27 cellular contexts compared by ENCODE assay signal in genomic region chr21:45999581-46000181, GRCh38. TPM values are rescaled to one million over a fixed set of nuclear protein-coding genes. Genes with fewer than 3 reads are reported as not detected.
DNase-seq lines count a peak whose midpoint lies in the region; ATAC-seq and TF ChIP-seq lines count a peak whose summit lies in the region.
"Had no signal": no experiment of that assay in that cellular context is flagged by ENCODE, and none has a peak within 500 bp of the region (broad histone marks: within the 10 kb centered on the region; RNA-seq: fewer than 3 reads in every experiment).

No MANE protein-coding gene starts in this region.

- no peak for TF ChIP-seq EP300 in transverse colon (IDR thresholded peaks at IDR 0.05; ENCODE audit: low read depth)

- H3K27ac Mint-ChIP-seq in stimulated activated naive CD8-positive, alpha-beta T cell treated with anti-CD3 and anti-CD28 coated beads, Interleukin-15, amount 100 ng/mL, for 72 hours = peak overlapping the region in 1 of 2 donors; percentile 4
- H3K27ac Mint-ChIP-seq in neural progenitor cell (peak overlapping the region; percentile 34), progenitor cell of endocrine pancreas (no peak overlapping the region)

- no peaks in the 10 kb centered on the region for H3F3A ChIP-seq in neural progenitor cell (ENCODE audit: low read depth)

- peaks cover 6% of the 10 kb centered on the region for H3K36me3 Mint-ChIP-seq in neural progenitor cell
- H3K36me3 Mint-ChIP-seq in progenitor cell of endocrine pancreas (ENCODE audit: insufficient read depth) = peaks cover 5% of the 10 kb centered on the region

- H3K4me1 Mint-ChIP-seq in stimulated activated naive CD8-positive, alpha-beta T cell treated with anti-CD3 and anti-CD28 coated beads, Interleukin-15, amount 100 ng/mL, for 72 hours = peaks cover 9% of the 10 kb centered on the region
- H3K4me1 Mint-ChIP-seq in neural progenitor cell (peaks cover under 1% of the 10 kb centered on the region), progenitor cell of endocrine pancreas (ENCODE audit: low read depth) (peaks cover 2% of the 10 kb centered on the region)

- H3K4me3 ChIP-seq in colonic mucosa (no peak overlapping the region), neural progenitor cell (no peak overlapping the region), transverse colon (no peak overlapping the region)
- H3K4me3 ChIP-seq: ascending aorta had no signal

- in situ Hi-C loops in transverse colon (cut with MboI; ENCODE audit: low pct_ligation_motif_present in 1 of 4, low pct_unique_long_range_greater_than_20kb in 1 of 4, low sequenced_read_pairs in 3 of 4) = no loop called here

- H3K4me2 ChIP-seq in neural progenitor cell = no peak overlapping the region

- no peak for ATAC-seq in stimulated activated naive CD8-positive, alpha-beta T cell treated with anti-CD3 and anti-CD28 coated beads, Interleukin-15, Interleukin-2, amounts not matched to agents 100 U/mL and 50 U/mL, for 24 hours
- ATAC-seq in stimulated activated naive CD8-positive, alpha-beta T cell treated with anti-CD3 and anti-CD28 coated beads, Interleukin-15, amount 100 ng/mL, for 72 hours = no peak
- ATAC-seq: left cardiac atrium, Panc1 had no signal

- H3K27ac ChIP-seq in colonic mucosa = no peak overlapping the region
- no peak overlapping the region for H3K27ac ChIP-seq in neural progenitor cell
- H3K27ac ChIP-seq in transverse colon = peak overlapping the region; percentile 23 to 86 (median 60)

- no peaks in the 10 kb centered on the region for H3K27me3 ChIP-seq in colonic mucosa
- H3K27me3 ChIP-seq in neural progenitor cell = no peaks in the 10 kb centered on the region
- no peaks in the 10 kb centered on the region for H3K27me3 ChIP-seq in transverse colon
- H3K27me3 ChIP-seq: ascending aorta had no signal

- no peaks in the 10 kb centered on the region for H3K9me3 Mint-ChIP-seq in stimulated activated naive CD8-positive, alpha-beta T cell treated with anti-CD3 and anti-CD28 coated beads, Interleukin-15, amount 100 ng/mL, for 72 hours
- H3K9me3 Mint-ChIP-seq in neural progenitor cell = no peaks in the 10 kb centered on the region
- H3K9me3 Mint-ChIP-seq in progenitor cell of endocrine pancreas (ENCODE audit: low read depth) = no peaks in the 10 kb centered on the region

- no peaks in the 10 kb centered on the region for H3K27me3 Mint-ChIP-seq in stimulated activated naive CD8-positive, alpha-beta T cell treated with anti-CD3 and anti-CD28 coated beads, Interleukin-15, amount 100 ng/mL, for 72 hours
- H3K27me3 Mint-ChIP-seq in neural progenitor cell (ENCODE audit: insufficient read depth, low read depth) = peaks cover 1% of the 10 kb centered on the region
- H3K27me3 Mint-ChIP-seq in progenitor cell of endocrine pancreas = no peaks in the 10 kb centered on the region

- H3K4me3 Mint-ChIP-seq in stimulated activated naive CD8-positive, alpha-beta T cell treated with anti-CD3 and anti-CD28 coated beads, Interleukin-15, amount 100 ng/mL, for 72 hours = no peak overlapping the region
- H3K4me3 Mint-ChIP-seq in neural progenitor cell (no peak overlapping the region), progenitor cell of endocrine pancreas (ENCODE audit: low read depth) (no peak overlapping the region)

- DNase-seq in stimulated activated naive CD8-positive, alpha-beta T cell treated with anti-CD3 and anti-CD28 coated beads, Interleukin-15, Interleukin-2, amounts not matched to agents 100 U/mL and 50 U/mL, for 24 hours = peak; percentile 1
- no peak for DNase-seq in stimulated activated naive CD8-positive, alpha-beta T cell treated with anti-CD3 and anti-CD28 coated beads, Interleukin-15, amount 100 ng/mL, for 72 hours
- peak; percentile 4 for DNase-seq in colonic mucosa
- DNase-seq in neural progenitor cell (ENCODE audit: low spot score) = no peak
- no peak for DNase-seq in transverse colon
- DNase-seq in activated CD4-positive, alpha-beta T cell treated with anti-CD3 and anti-CD28 coated beads, Interleukin-2, amount 50 U/mL, for 1 hour = no peak
- DNase-seq in progenitor cell of endocrine pancreas (ENCODE audit: low spot score, unreplicated experiment) = no peak
- no peak for DNase-seq in 8988T
- DNase-seq: activated CD8-positive, alpha-beta memory T cell treated with anti-CD3 and anti-CD28 coated beads for 24 hours; activated gamma-delta T cell; C1 segment of cervical spinal cord; COR-L47; dermis blood vessel endothelial cell; DMS53; HCEC 1CT; hypothalamus; mammary epithelial cell; NCI-H1417 treated with DMSO at 0.1 percent for 48 hours; NCI-H2081; NCI-H226; NCI-H748 treated with DMSO at 0.1 percent for 48 hours; SHP77 treated with DMSO at 0.1 percent for 48 hours; stimulated activated CD4-positive, alpha-beta T cell treated with anti-CD3 and anti-CD28 coated beads, Interleukin-15, amount 100 ng/mL, for 24 hours; stimulated activated CD4-positive, alpha-beta T cell treated with anti-CD3 and anti-CD28 coated beads, Interleukin-4, amount 100 ng/mL, for 4 hours had no signal

- no peaks in the 10 kb centered on the region for H3K9me3 ChIP-seq in colonic mucosa
- no peaks in the 10 kb centered on the region for H3K9me3 ChIP-seq in neural progenitor cell (ENCODE audit: low read depth)
- no peaks in the 10 kb centered on the region for H3K9me3 ChIP-seq in transverse colon
- H3K9me3 ChIP-seq: ascending aorta had no signal

- 80% methylated on average over 21 of the region's 21 CpGs; no CpG with 5 or more reads in 1 of the 2 donors for WGBS in transverse colon (ENCODE audit: low coverage in 1 of 2), 2 donors

- no peak overlapping the region for H2AFZ ChIP-seq in neural progenitor cell (replicated peaks)

- TF ChIP-seq POLR2A in transverse colon (IDR thresholded peaks at IDR 0.05) = no peak

- no peak overlapping the region for H3K9ac ChIP-seq in colonic mucosa (ENCODE audit: low read depth in 2 of 2, low read length in 2 of 2)
- H3K9ac ChIP-seq in neural progenitor cell = no peak overlapping the region

- H3K79me2 ChIP-seq in neural progenitor cell (ENCODE audit: low read depth) = no peaks in the 10 kb centered on the region

- H3K36me3 ChIP-seq in colonic mucosa (no peaks in the 10 kb centered on the region), neural progenitor cell (no peaks in the 10 kb centered on the region), transverse colon (peaks cover 0 to 9% (median 0%) of the 10 kb centered on the region in 4 donors)

- TF ChIP-seq CTCF in colonic mucosa (IDR thresholded peaks at IDR 0.05) (no peak), neural progenitor cell (IDR thresholded peaks at IDR 0.05) (no peak), transverse colon (IDR thresholded peaks at IDR 0.05) (no peak), progenitor cell of endocrine pancreas (IDR thresholded peaks at IDR 0.05; ENCODE audit: unreplicated experiment) (no peak)

- H3K4me1 ChIP-seq in colonic mucosa (no peaks in the 10 kb centered on the region), neural progenitor cell (no peaks in the 10 kb centered on the region), transverse colon (no peaks in the 10 kb centered on the region)
- H3K4me1 ChIP-seq: ascending aorta had no signal

- no peaks in the 10 kb centered on the region for H4K20me1 ChIP-seq in neural progenitor cell (ENCODE audit: low read depth)

- intact Hi-C loops in colonic mucosa (cut with DNase I) (no loop called here), transverse colon (cut with DNase I; ENCODE audit: low total_unique reads) (no loop called here)

RNA-seq across cellular contexts. Expression of gene COL6A1, which starts 18.1 kb away (rescaled TPM):
- total RNA-seq in colonic mucosa = 100 to 1,000 TPM in 1 of 2 donors, 10 to 100 TPM in 1; 39.8 to 131 TPM
- 12.6 and 52.2 TPM in 2 replicates for total RNA-seq in neural progenitor cell (ENCODE audit: low replicate concordance)
- total RNA-seq in transverse colon = 100 to 1,000 TPM; 166 to 580 (median 346) TPM
- total RNA-seq in progenitor cell of endocrine pancreas = 135 and 137 TPM in 2 replicates

Comparison
In these comparisons a context has a peak if more than half of its experiments do, and no peak if none do; other contexts are left out.
1. DNase-seq: peak in stimulated activated naive CD8-positive, alpha-beta T cell treated with anti-CD3 and anti-CD28 coated beads, Interleukin-15, Interleukin-2, amounts not matched to agents 100 U/mL and 50 U/mL, for 24 hours (single experiment) and colonic mucosa (single experiment); none in stimulated activated naive CD8-positive, alpha-beta T cell treated with anti-CD3 and anti-CD28 coated beads, Interleukin-15, amount 100 ng/mL, for 72 hours (0 of 2), neural progenitor cell (single experiment), transverse colon (single experiment), activated CD4-positive, alpha-beta T cell treated with anti-CD3 and anti-CD28 coated beads, Interleukin-2, amount 50 U/mL, for 1 hour (single experiment), progenitor cell of endocrine pancreas (single experiment) and 8988T (single experiment).
2. H3K27ac ChIP-seq: peak in transverse colon (4 of 4); none in colonic mucosa (single experiment) and neural progenitor cell (single experiment).